Comparison of ENCODE assay signal across 35 cellular contexts in genomic region chrX:139554991-139555675, GRCh38. TPM values are rescaled to one million over a fixed set of nuclear protein-coding genes. Genes with fewer than 3 reads are reported as not detected.
A peak's percentile ranks its signal among the peaks of the same experiment; 100 is the strongest.
DNase-seq lines count a peak whose midpoint lies in the region; ATAC-seq and TF ChIP-seq lines count a peak whose summit lies in the region.
"Had no signal": no experiment of that assay in that cellular context is flagged by ENCODE, and none has a peak within 500 bp of the region (broad histone marks: within the 10 kb centered on the region; RNA-seq: fewer than 3 reads in every experiment).

No MANE protein-coding gene starts in this region.

- WGBS in stomach, 5 donors, result 58 to 91% (median 74%) methylated on average over 24 to 26 of the region's 26 CpGs

- H3K27me3 ChIP-seq in H7 (ENCODE audit: control insufficient read depth, insufficient read depth, low read length), result no peaks in the 10 kb centered on the region
- peaks cover 0 to 6% (median 0%) of the 10 kb centered on the region in 3 donors for H3K27me3 ChIP-seq in stomach
- H3K27me3 ChIP-seq: ovary, upper lobe of left lung had no signal

- no peaks in the 10 kb centered on the region for H3K27me3 Mint-ChIP-seq in WTC11 (ENCODE audit: low read depth)
- H3K27me3 Mint-ChIP-seq in stimulated activated naive B cell treated with anti-CD40 and anti-IgM and Interleukin-4, amounts not matched to agents 10 μg/mL and 1 μg/mL and 100 μg/mL, for 72 hours, result no peaks in the 10 kb centered on the region

- DNase-seq in DMS53 (lab: John Stamatoyannopoulos, UW) (peak; percentile 27), H7 (peak; percentile 25), WTC11 (ENCODE audit: low spot score) (peak; percentile 18), left lobe of liver (ENCODE audit: low spot score) (no peak), ACHN (no peak), stomach (no peak), EL (no peak)
- no peak for DNase-seq in stimulated activated naive B cell treated with anti-CD40 and anti-IgM and Interleukin-4, amounts not matched to agents 10 μg/mL and 1 μg/mL and 100 μg/mL, for 72 hours
- DNase-seq: activated CD4-positive, alpha-beta T cell treated with anti-CD3 and anti-CD28 coated beads for 48 hours; activated CD8-positive, alpha-beta memory T cell treated with anti-CD3 and anti-CD28 coated beads for 24 hours; activated T-cell treated with anti-CD3 and anti-CD28 coated beads for 4 hours; amygdala; C1 segment of cervical spinal cord; COR-L47; DMS79 treated with DMSO at 0.1 percent for 48 hours; gastrocnemius medialis; immature natural killer cell; left colon; NCI-H1092 treated with DMSO at 0.1 percent for 48 hours; NCI-H187 treated with DMSO at 0.1 percent for 48 hours; NCI-H2171 treated with DMSO at 0.1 percent for 48 hours; NCI-H510A; PC-9 had no signal

- ATAC-seq in WTC11 (peak; percentile 64), left lobe of liver (peak; percentile 58)
- no peak for ATAC-seq in stimulated activated naive B cell treated with anti-CD40 and anti-IgM and Interleukin-4, amounts not matched to agents 10 μg/mL and 1 μg/mL and 100 μg/mL, for 72 hours (replicated peaks)
- ATAC-seq: gastrocnemius medialis; HCT116; left colon; Right ventricle myocardium inferior; stimulated activated effector memory CD8-positive, alpha-beta T cell treated with anti-CD3 and anti-CD28 coated beads, Interleukin-12 subunit alpha, Interleukin-12 subunit beta, amount 100 ng/mL, for 72 hours had no signal

- no peak overlapping the region for H3K4me3 ChIP-seq in H7 (ENCODE audit: insufficient read depth, low read depth, low read length)
- H3K4me3 ChIP-seq in stomach, result no peak overlapping the region
- H3K4me3 ChIP-seq: gastrocnemius medialis, ovary, PC-9, upper lobe of left lung had no signal

- intact Hi-C loops in stomach (cut with DNase I; ENCODE audit: low total_unique reads), result no loop called here

- no peak for TF ChIP-seq POLR2A in stomach (IDR thresholded peaks at IDR 0.05)

- in situ Hi-C loops in ACHN (cut with HindIII; ENCODE audit: low pct_ligation_motif_present, low pct_unique_long_range_greater_than_20kb, low sequenced_read_pairs), result no loop called here

- no peak overlapping the region for H3K4me3 Mint-ChIP-seq in WTC11
- H3K4me3 Mint-ChIP-seq in stimulated activated naive B cell treated with anti-CD40 and anti-IgM and Interleukin-4, amounts not matched to agents 10 μg/mL and 1 μg/mL and 100 μg/mL, for 72 hours, result peak overlapping the region in 1 of 2 donors; percentile 36
- H3K4me3 Mint-ChIP-seq: stimulated activated effector memory CD8-positive, alpha-beta T cell treated with anti-CD3 and anti-CD28 coated beads, Interleukin-12 subunit alpha, Interleukin-12 subunit beta, amount 100 ng/mL, for 72 hours had no signal

- TF ChIP-seq EP300 in stomach (IDR thresholded peaks at IDR 0.05), result no peak

- no peaks in the 10 kb centered on the region for H3K36me3 ChIP-seq in H7 (replicated peaks; ENCODE audit: control insufficient read depth, insufficient read depth, low read length)
- H3K36me3 ChIP-seq in stomach, result no peaks in the 10 kb centered on the region
- H3K36me3 ChIP-seq: gastrocnemius medialis, ovary, upper lobe of left lung had no signal

- H3K27ac ChIP-seq in stomach, result no peak overlapping the region
- H3K27ac ChIP-seq: gastrocnemius medialis, ovary, PC-9, upper lobe of left lung, VCaP had no signal

- CTCF ChIA-PET in WTC11 (lab: Charles Lee), result interaction anchor here (0.8 to 1.7 kb wide), 2 partner anchors 10 to 429 kb away, joined by 4 to 5 read pairs; no protein-coding TSS in a partner anchor

- no peak overlapping the region for H3K27ac Mint-ChIP-seq in WTC11
- no peak overlapping the region for H3K27ac Mint-ChIP-seq in stimulated activated naive B cell treated with anti-CD40 and anti-IgM and Interleukin-4, amounts not matched to agents 10 μg/mL and 1 μg/mL and 100 μg/mL, for 72 hours
- H3K27ac Mint-ChIP-seq: activated naive CD4-positive, alpha-beta T cell treated with anti-CD3 and anti-CD28 coated beads, Interleukin-2, amount 50 U/mL, for 72 hours; immature natural killer cell; stimulated activated effector memory CD8-positive, alpha-beta T cell treated with anti-CD3 and anti-CD28 coated beads, Interleukin-12 subunit alpha, Interleukin-12 subunit beta, amount 100 ng/mL, for 72 hours had no signal

- POLR2A ChIA-PET in WTC11 (lab: Charles Lee), result interaction anchor here (0.6 kb wide), 1 partner anchor 265 kb away, joined by 4 read pairs; no protein-coding TSS in a partner anchor

- H3K9me3 ChIP-seq in stomach, result no peaks in the 10 kb centered on the region
- H3K9me3 ChIP-seq: gastrocnemius medialis, ovary, upper lobe of left lung had no signal

- TF ChIP-seq CTCF in WTC11 (IDR thresholded peaks at IDR 0.05) (no peak), stomach (IDR thresholded peaks at IDR 0.05) (no peak)

- H3K4me1 ChIP-seq in stomach, result no peaks in the 10 kb centered on the region
- H3K4me1 ChIP-seq: gastrocnemius medialis, upper lobe of left lung had no signal

- H3K4me1 Mint-ChIP-seq in WTC11, result peaks cover 8% of the 10 kb centered on the region
- H3K4me1 Mint-ChIP-seq in stimulated activated naive B cell treated with anti-CD40 and anti-IgM and Interleukin-4, amounts not matched to agents 10 μg/mL and 1 μg/mL and 100 μg/mL, for 72 hours, result peaks cover 18 to 28% of the 10 kb centered on the region in 2 donors
- H3K4me1 Mint-ChIP-seq: stimulated activated effector memory CD8-positive, alpha-beta T cell treated with anti-CD3 and anti-CD28 coated beads, Interleukin-12 subunit alpha, Interleukin-12 subunit beta, amount 100 ng/mL, for 72 hours had no signal

- no peaks in the 10 kb centered on the region for H3K9me3 Mint-ChIP-seq in WTC11
- peaks cover 0 to 2% of the 10 kb centered on the region in 2 donors for H3K9me3 Mint-ChIP-seq in stimulated activated naive B cell treated with anti-CD40 and anti-IgM and Interleukin-4, amounts not matched to agents 10 μg/mL and 1 μg/mL and 100 μg/mL, for 72 hours
- H3K9me3 Mint-ChIP-seq: activated naive CD4-positive, alpha-beta T cell treated with anti-CD3 and anti-CD28 coated beads, Interleukin-2, amount 50 U/mL, for 72 hours; immature natural killer cell; stimulated activated effector memory CD8-positive, alpha-beta T cell treated with anti-CD3 and anti-CD28 coated beads, Interleukin-12 subunit alpha, Interleukin-12 subunit beta, amount 100 ng/mL, for 72 hours had no signal

- no peaks in the 10 kb centered on the region for H3K36me3 Mint-ChIP-seq in WTC11
- no peaks in the 10 kb centered on the region for H3K36me3 Mint-ChIP-seq in stimulated activated naive B cell treated with anti-CD40 and anti-IgM and Interleukin-4, amounts not matched to agents 10 μg/mL and 1 μg/mL and 100 μg/mL, for 72 hours
- H3K36me3 Mint-ChIP-seq: activated naive CD4-positive, alpha-beta T cell treated with anti-CD3 and anti-CD28 coated beads, Interleukin-2, amount 50 U/mL, for 72 hours; immature natural killer cell; stimulated activated effector memory CD8-positive, alpha-beta T cell treated with anti-CD3 and anti-CD28 coated beads, Interleukin-12 subunit alpha, Interleukin-12 subunit beta, amount 100 ng/mL, for 72 hours had no signal

TF ChIP-seq in WTC11, 78 proteins besides CTCF, POLR2A, EP300 and RAD21:
- TF ChIP-seq ZNF281 (CRISPR knock-in tag; IDR thresholded peaks at IDR 0.05) (no peak), HMGA2 (CRISPR knock-in tag; IDR thresholded peaks at IDR 0.05) (no peak)

RNA-seq across cellular contexts. Expression of gene F9, which starts 24.6 kb away (rescaled TPM):
- total RNA-seq in H7 (2014; rRNA removed; shearing (Covaris generic)), result not detected in 2 replicates
- total RNA-seq in WTC11 (2021), result 0.09 to 0.18 TPM (median 0.17 TPM) in 3 replicates
- 380 TPM for total RNA-seq in left lobe of liver
- not detected for total RNA-seq in stomach
- not detected for polyA plus RNA-seq in stomach
- total RNA-seq: activated naive CD4-positive, alpha-beta T cell treated with anti-CD3 and anti-CD28 coated beads, Interleukin-2, amount 50 U/mL, for 72 hours; fibroblast of lung; left colon; PC-9; Right ventricle myocardium inferior; skeletal muscle tissue; T-helper 2 cell treated with Interferon-gamma antibody and Interleukin-4, amounts not matched to agents 100 ng/mL and 5 ng/mL, for 36 hours had no signal
- polyA plus RNA-seq: AG04450, fibroblast of lung, immature natural killer cell, neural cell, ovary had no signal

Comparison
In these comparisons a context has a peak if more than half of its experiments do, and no peak if none do; other contexts are left out.
1. DNase-seq: peak in DMS53 (single experiment), H7 (single experiment) and WTC11 (single experiment); none in left lobe of liver (single experiment), ACHN (single experiment), stimulated activated naive B cell treated with anti-CD40 and anti-IgM and Interleukin-4, amounts not matched to agents 10 μg/mL and 1 μg/mL and 100 μg/mL, for 72 hours (single experiment), stomach (single experiment) and EL (single experiment).
2. ATAC-seq: peak in WTC11 (single experiment) and left lobe of liver (single experiment); none in stimulated activated naive B cell treated with anti-CD40 and anti-IgM and Interleukin-4, amounts not matched to agents 10 μg/mL and 1 μg/mL and 100 μg/mL, for 72 hours (0 of 2).
3. RNA of gene F9, which starts 24.6 kb away (total RNA-seq): 380 TPM in left lobe of liver (single experiment); 0.09 to 0.18 TPM in WTC11, not detected in H7 and not detected in stomach; every median in the first group is over 100 times any median in the second.